In genomic region chr14:77133718-77134338, GRCh38 we compare ENCODE assay signal across 8 cellular contexts. TPM values are rescaled to one million over a fixed set of nuclear protein-coding genes. Genes with fewer than 3 reads are reported as not detected.
DNase-seq lines count a peak whose midpoint lies in the region; ATAC-seq and TF ChIP-seq lines count a peak whose summit lies in the region.

No MANE protein-coding gene starts in this region.

- H3K9me3 Mint-ChIP-seq in activated CD8-positive, alpha-beta T cell treated with anti-CD3 and anti-CD28 coated beads, Interleukin-2, amount 10 ng/mL, durations not matched to agents 7 days and 5 days (ENCODE audit: insufficient read depth) = no peaks in the 10 kb centered on the region

- H3K36me3 Mint-ChIP-seq in activated CD8-positive, alpha-beta T cell treated with anti-CD3 and anti-CD28 coated beads, Interleukin-2, amount 10 ng/mL, durations not matched to agents 7 days and 5 days (ENCODE audit: low read depth) = no peaks in the 10 kb centered on the region

- no peak for TF ChIP-seq CTCF in fibroblast of mammary gland (conservative IDR thresholded peaks at IDR 0.05; ENCODE audit: control insufficient read depth, insufficient read depth, low read depth, low read length)
- no peak for TF ChIP-seq CTCF in psoas muscle (IDR thresholded peaks at IDR 0.05)

- peaks cover 0 to 43% (median 10%) of the 10 kb centered on the region in 3 donors for H3K27me3 ChIP-seq in psoas muscle (ENCODE audit: insufficient read depth in 3 of 3, low read length in 2 of 3)

- intact Hi-C loops in psoas muscle (cut with DNase I) = no loop called here

- TF ChIP-seq EP300 in Ishikawa (IDR thresholded peaks at IDR 0.05; ENCODE audit: borderline replicate concordance) = no peak

- H3K9me3 ChIP-seq in psoas muscle = no peaks in the 10 kb centered on the region

- H3K27ac Mint-ChIP-seq in activated CD8-positive, alpha-beta T cell treated with anti-CD3 and anti-CD28 coated beads, Interleukin-2, amount 10 ng/mL, durations not matched to agents 7 days and 5 days = no peak overlapping the region

- no peak overlapping the region for H3K4me3 Mint-ChIP-seq in activated CD8-positive, alpha-beta T cell treated with anti-CD3 and anti-CD28 coated beads, Interleukin-2, amount 10 ng/mL, durations not matched to agents 7 days and 5 days

- H3K4me1 Mint-ChIP-seq in activated CD8-positive, alpha-beta T cell treated with anti-CD3 and anti-CD28 coated beads, Interleukin-2, amount 10 ng/mL, durations not matched to agents 7 days and 5 days (ENCODE audit: low read depth) = peaks cover 4% of the 10 kb centered on the region

- no peaks in the 10 kb centered on the region for H3K4me1 ChIP-seq in psoas muscle

- 6 to 10% (median 6%) methylated on average over 22 of the region's 22 CpGs for whole genome bisulfite sequencing in psoas muscle, 3 donors

- no peaks in the 10 kb centered on the region for H3K36me3 ChIP-seq in psoas muscle (ENCODE audit: insufficient read depth in 1 of 2, low read depth in 1 of 2)

- peaks cover 45% of the 10 kb centered on the region for H3K27me3 Mint-ChIP-seq in activated CD8-positive, alpha-beta T cell treated with anti-CD3 and anti-CD28 coated beads, Interleukin-2, amount 10 ng/mL, durations not matched to agents 7 days and 5 days (ENCODE audit: low read depth)

- H3K27ac ChIP-seq in psoas muscle = no peak overlapping the region

- DNase-seq in activated CD8-positive, alpha-beta T cell treated with anti-CD3 and anti-CD28 coated beads, Interleukin-2, amount 10 ng/mL, durations not matched to agents 7 days and 5 days = peak; percentile 83
- DNase-seq in fibroblast of mammary gland (ENCODE audit: low read depth) (peak; percentile 58), psoas muscle (peak; percentile 44 to 64), C1 segment of cervical spinal cord (lab: John Stamatoyannopoulos, UW) (no peak), NCI-H2107 (lab: John Stamatoyannopoulos, UW) (no peak), NCI-H1092 (lab: John Stamatoyannopoulos, UW) (no peak)

- H3K4me3 ChIP-seq in fibroblast of mammary gland (ENCODE audit: control insufficient read depth, low read depth, low read length) (no peak overlapping the region), psoas muscle (no peak overlapping the region)

- TF ChIP-seq RAD21 in Ishikawa (IDR thresholded peaks at IDR 0.05; ENCODE audit: low read depth) = peak; percentile 34; the same call in 1 of the 2 replicates

- POLR2A ChIA-PET in activated CD8-positive, alpha-beta T cell treated with anti-CD3 and anti-CD28 coated beads, Interleukin-2, amount 10 ng/mL, durations not matched to agents 7 days and 5 days (lab: Charles Lee) = no interaction called here

- CTCF ChIA-PET in activated CD8-positive, alpha-beta T cell treated with anti-CD3 and anti-CD28 coated beads, Interleukin-2, amount 10 ng/mL, durations not matched to agents 7 days and 5 days (lab: Charles Lee) = interaction anchor here (0.7 to 2.3 kb wide), 7 partner anchors 9 to 187 kb away, joined by 3 to 14 read pairs (median 5); partner anchors contain the start of gene GSTZ1

- ATAC-seq in GM18511 (IDR thresholded peaks at IDR 0.05; ENCODE audit: unreplicated experiment) (peak; percentile 87), psoas muscle (peak; percentile 56 to 87 (median 73))
- ATAC-seq in activated CD8-positive, alpha-beta T cell treated with anti-CD3 and anti-CD28 coated beads, Interleukin-2, amount 10 ng/mL, durations not matched to agents 7 days and 5 days = peak; percentile 94

TF ChIP-seq in Ishikawa, 13 proteins besides CTCF, POLR2A, EP300 and RAD21:
- TF ChIP-seq TAF1 (IDR thresholded peaks at IDR 0.05; ENCODE audit: low read depth) (no peak), REST (IDR thresholded peaks at IDR 0.05; ENCODE audit: low read depth) (peak; percentile 96), YY1 (IDR thresholded peaks at IDR 0.05; ENCODE audit: low read depth) (peak; percentile 54; the same call in 1 of the 2 replicates), EGR1 (IDR thresholded peaks at IDR 0.05) (no peak), CREB1 (IDR thresholded peaks at IDR 0.05; ENCODE audit: low read depth) (no peak), USF1 (IDR thresholded peaks at IDR 0.05) (0 out of 2 replicates have a peak, but pooled peaks have one; percentile 33), TEAD4 (IDR thresholded peaks at IDR 0.05) (peak; percentile 39; the same call in 1 of the 2 replicates), MAX (IDR thresholded peaks at IDR 0.05) (peak; percentile 81)
TF ChIP-seq in Ishikawa: peak in this region for 5.

RNA-seq across cellular contexts. Expression of gene ZDHHC22, which starts 7.8 kb away (rescaled TPM):
- total RNA-seq in activated CD8-positive, alpha-beta T cell treated with anti-CD3 and anti-CD28 coated beads, Interleukin-2, amount 10 ng/mL, durations not matched to agents 7 days and 5 days = not detected
- total RNA-seq in psoas muscle = not detected
- under 1 TPM in 2 of 3 donors, not detected in 1; 0.01 to 0.04 TPM for polyA plus RNA-seq in psoas muscle

RNA-seq across cellular contexts. Expression of gene CIPC, which starts 35.8 kb away (rescaled TPM):
- total RNA-seq in activated CD8-positive, alpha-beta T cell treated with anti-CD3 and anti-CD28 coated beads, Interleukin-2, amount 10 ng/mL, durations not matched to agents 7 days and 5 days = 10 to 100 TPM; 11.4 to 11.7 TPM
- total RNA-seq in psoas muscle = 100 to 1,000 TPM in 3 of 4 donors, 10 to 100 TPM in 1; 83.8 to 133 (median 112) TPM
- polyA plus RNA-seq in psoas muscle = 100 to 1,000 TPM in 1 of 3 donors, 10 to 100 TPM in 2; 23.1 to 116 (median 54.9) TPM

RNA-seq across cellular contexts. Expression of gene TMEM63C, which starts 47.8 kb away (rescaled TPM):
- under 1 TPM; 0.73 to 0.74 TPM for total RNA-seq in activated CD8-positive, alpha-beta T cell treated with anti-CD3 and anti-CD28 coated beads, Interleukin-2, amount 10 ng/mL, durations not matched to agents 7 days and 5 days
- under 1 TPM in 3 of 4 donors, not detected in 1; 0.04 to 0.58 (median 0.32) TPM for total RNA-seq in psoas muscle
- polyA plus RNA-seq in psoas muscle = under 1 TPM in 1 of 3 donors, not detected in 2; 0.09 TPM

Comparison
In these comparisons a context has a peak if more than half of its experiments do, and no peak if none do; other contexts are left out.
1. DNase-seq: peak in activated CD8-positive, alpha-beta T cell treated with anti-CD3 and anti-CD28 coated beads, Interleukin-2, amount 10 ng/mL, durations not matched to agents 7 days and 5 days (single experiment), fibroblast of mammary gland (single experiment) and psoas muscle (2 of 2); none in C1 segment of cervical spinal cord (0 of 14), NCI-H2107 (single experiment) and NCI-H1092 (single experiment).
2. RNA of gene CIPC, which starts 35.8 kb away (total RNA-seq): 83.8 to 133 TPM in psoas muscle; 11.4 to 11.7 TPM in activated CD8-positive, alpha-beta T cell treated with anti-CD3 and anti-CD28 coated beads, Interleukin-2, amount 10 ng/mL, durations not matched to agents 7 days and 5 days; every median in the first group is over 4 times any median in the second.
3. Peak in every context shown above with its lines, with median percentiles within 50 percentile points of each other: ATAC-seq.